8 cellular contexts compared by ENCODE assay signal in genomic region chr11:124740277-124740882, GRCh38. TPM values are rescaled to one million over a fixed set of nuclear protein-coding genes. Genes with fewer than 3 reads are reported as not detected.
DNase-seq lines count a peak whose midpoint lies in the region; ATAC-seq and TF ChIP-seq lines count a peak whose summit lies in the region.

No MANE protein-coding gene starts in this region.

- in situ Hi-C loops in astrocyte of the spinal cord (cut with HindIII; ENCODE audit: low sequenced_read_pairs), result no loop called here

- DNase-seq in CD14-positive monocyte (ENCODE audit: low spot score), result peak; percentile 75
- DNase-seq in astrocyte of the spinal cord (ENCODE audit: low read depth, low spot score), result no peak
- no peak for DNase-seq in kidney epithelial cell (ENCODE audit: low read depth)
- peak; percentile 53 to 58 for DNase-seq in stimulated activated CD4-positive, alpha-beta T cell treated with anti-CD3 and anti-CD28 coated beads, Interleukin-4, amount 100 ng/mL, for 48 hours (ENCODE audit: low read depth in 2 of 2)
- no peak for DNase-seq in NCI-H128 (lab: John Stamatoyannopoulos, UW; ENCODE audit: unreplicated experiment)

- peak overlapping the region; percentile 81 to 95 (median 91) for H3K27ac Mint-ChIP-seq in CD14-positive monocyte

- H3K9me3 Mint-ChIP-seq in CD14-positive monocyte, result peaks cover 0 to 3% (median 0%) of the 10 kb centered on the region in 7 donors

- H3K4me3 ChIP-seq in astrocyte of the spinal cord (ENCODE audit: low read depth, low read length) (peak overlapping the region; percentile 52), kidney epithelial cell (ENCODE audit: low read depth, low read length) (peak overlapping the region; percentile 44)

- H3K4me1 Mint-ChIP-seq in CD14-positive monocyte, result peaks cover 80% of the 10 kb centered on the region

- intact Hi-C loops in CD14-positive monocyte (cut with micrococcal nuclease), result no loop called here

- H3K36me3 ChIP-seq in kidney epithelial cell (ENCODE audit: control insufficient read depth, insufficient read depth, low read length), result no peaks in the 10 kb centered on the region

- peaks cover 39% of the 10 kb centered on the region for H3K27me3 ChIP-seq in kidney epithelial cell (ENCODE audit: control insufficient read depth, insufficient read depth, low read length)

- H3K4me3 Mint-ChIP-seq in CD14-positive monocyte, result peak overlapping the region; percentile 91 to 93

- H3K27me3 Mint-ChIP-seq in CD14-positive monocyte (ENCODE audit: low read depth in 3 of 3), result peaks cover 0 to 7% (median 2%) of the 10 kb centered on the region in 3 donors

- ATAC-seq in GM19397 (IDR thresholded peaks at IDR 0.05; ENCODE audit: unreplicated experiment) (peak; percentile 19), HG03457 (IDR thresholded peaks at IDR 0.05; ENCODE audit: unreplicated experiment) (peak; percentile 35), SK-N-SH treated with all-trans-retinoic acid at 6 μM for 48 hours (peak; percentile 57)

- H3K36me3 Mint-ChIP-seq in CD14-positive monocyte, result peaks cover 18 to 27% of the 10 kb centered on the region in 2 donors

- TF ChIP-seq CTCF in CD14-positive monocyte (IDR thresholded peaks at IDR 0.05) (peak; percentile 87), astrocyte of the spinal cord (IDR thresholded peaks at IDR 0.05; ENCODE audit: low read depth, low read length) (peak; percentile 42), kidney epithelial cell (IDR thresholded peaks at IDR 0.05; ENCODE audit: insufficient read depth, low read length, poor library complexity, severe bottlenecking) (peak; percentile 48)

TF ChIP-seq in SK-N-SH treated with all-trans-retinoic acid at 6 μM for 48 hours, 23 proteins besides CTCF, POLR2A, EP300 and RAD21:
- TF ChIP-seq ZFP30 (CRISPR knock-in tag; IDR thresholded peaks at IDR 0.05), result no peak
- peak; percentile 21; the same call in 1 of the 2 replicates for TF ChIP-seq TSHZ2 (CRISPR knock-in tag; IDR thresholded peaks at IDR 0.05)
- no peak for TF ChIP-seq ZNF565 (CRISPR knock-in tag; conservative IDR thresholded peaks at IDR 0.05; ENCODE audit: low read depth)
- TF ChIP-seq, protein P1, sequence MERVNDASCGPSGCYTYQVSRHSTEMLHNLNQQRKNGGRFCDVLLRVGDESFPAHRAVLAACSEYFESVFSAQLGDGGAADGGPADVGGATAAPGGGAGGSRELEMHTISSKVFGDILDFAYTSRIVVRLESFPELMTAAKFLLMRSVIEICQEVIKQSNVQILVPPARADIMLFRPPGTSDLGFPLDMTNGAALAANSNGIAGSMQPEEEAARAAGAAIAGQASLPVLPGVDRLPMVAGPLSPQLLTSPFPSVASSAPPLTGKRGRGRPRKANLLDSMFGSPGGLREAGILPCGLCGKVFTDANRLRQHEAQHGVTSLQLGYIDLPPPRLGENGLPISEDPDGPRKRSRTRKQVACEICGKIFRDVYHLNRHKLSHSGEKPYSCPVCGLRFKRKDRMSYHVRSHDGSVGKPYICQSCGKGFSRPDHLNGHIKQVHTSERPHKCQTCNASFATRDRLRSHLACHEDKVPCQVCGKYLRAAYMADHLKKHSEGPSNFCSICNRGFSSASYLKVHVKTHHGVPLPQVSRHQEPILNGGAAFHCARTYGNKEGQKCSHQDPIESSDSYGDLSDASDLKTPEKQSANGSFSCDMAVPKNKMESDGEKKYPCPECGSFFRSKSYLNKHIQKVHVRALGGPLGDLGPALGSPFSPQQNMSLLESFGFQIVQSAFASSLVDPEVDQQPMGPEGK (CRISPR knock-in tag; IDR thresholded peaks at IDR 0.05; ENCODE audit: borderline replicate concordance), result peak; percentile 32; the same call in 1 of the 2 replicates
- TF ChIP-seq ZC3H10 (CRISPR knock-in tag; IDR thresholded peaks at IDR 0.05), result no peak
- no peak for TF ChIP-seq GLIS3 (CRISPR knock-in tag; IDR thresholded peaks at IDR 0.05)
- TF ChIP-seq, protein P2, sequence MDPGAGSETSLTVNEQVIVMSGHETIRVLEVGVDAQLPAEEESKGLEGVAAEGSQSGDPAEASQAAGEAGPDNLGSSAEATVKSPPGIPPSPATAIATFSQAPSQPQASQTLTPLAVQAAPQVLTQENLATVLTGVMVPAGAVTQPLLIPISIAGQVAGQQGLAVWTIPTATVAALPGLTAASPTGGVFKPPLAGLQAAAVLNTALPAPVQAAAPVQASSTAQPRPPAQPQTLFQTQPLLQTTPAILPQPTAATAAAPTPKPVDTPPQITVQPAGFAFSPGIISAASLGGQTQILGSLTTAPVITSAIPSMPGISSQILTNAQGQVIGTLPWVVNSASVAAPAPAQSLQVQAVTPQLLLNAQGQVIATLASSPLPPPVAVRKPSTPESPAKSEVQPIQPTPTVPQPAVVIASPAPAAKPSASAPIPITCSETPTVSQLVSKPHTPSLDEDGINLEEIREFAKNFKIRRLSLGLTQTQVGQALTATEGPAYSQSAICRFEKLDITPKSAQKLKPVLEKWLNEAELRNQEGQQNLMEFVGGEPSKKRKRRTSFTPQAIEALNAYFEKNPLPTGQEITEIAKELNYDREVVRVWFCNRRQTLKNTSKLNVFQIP (CRISPR knock-in tag; IDR thresholded peaks at IDR 0.05; ENCODE audit: borderline replicate concordance, low read depth), result no peak

RNA-seq across cellular contexts. Expression of gene NRGN, which starts 0.6 kb away (rescaled TPM):
- 10 to 100 TPM; 17.2 to 19.2 TPM for polyA plus RNA-seq in CD14-positive monocyte
- not detected in 2 replicates for total RNA-seq in kidney epithelial cell

RNA-seq across cellular contexts. Expression of gene VSIG2, which starts 11.7 kb away (rescaled TPM):
- polyA plus RNA-seq in CD14-positive monocyte, result not detected
- 0.50 TPM in 1 of 2 replicates, not detected in the other for total RNA-seq in kidney epithelial cell

RNA-seq across cellular contexts. Expression of gene ESAM, which starts 21.7 kb away (rescaled TPM):
- under 1 TPM; 0.18 to 0.74 TPM for polyA plus RNA-seq in CD14-positive monocyte
- total RNA-seq in kidney epithelial cell, result 10.3 and 10.4 TPM in 2 replicates

RNA-seq across cellular contexts. Expression of gene MSANTD2, which starts 59.8 kb away (rescaled TPM):
- 1 to 10 TPM; 1.2 to 1.8 TPM for polyA plus RNA-seq in CD14-positive monocyte
- total RNA-seq in kidney epithelial cell, result 8.0 and 16.0 TPM in 2 replicates

Comparison
In these comparisons a context has a peak if more than half of its experiments do, and no peak if none do; other contexts are left out.
1. DNase-seq: peak in CD14-positive monocyte (single experiment) and stimulated activated CD4-positive, alpha-beta T cell treated with anti-CD3 and anti-CD28 coated beads, Interleukin-4, amount 100 ng/mL, for 48 hours (2 of 2); none in astrocyte of the spinal cord (single experiment), kidney epithelial cell (single experiment) and NCI-H128 (single experiment).
2. Peak in every context shown above with its lines, with median percentiles within 50 percentile points of each other: CTCF ChIP-seq and ATAC-seq.